Comparison of ENCODE assay signal across 11 cellular contexts in the genomic region with DNA sequence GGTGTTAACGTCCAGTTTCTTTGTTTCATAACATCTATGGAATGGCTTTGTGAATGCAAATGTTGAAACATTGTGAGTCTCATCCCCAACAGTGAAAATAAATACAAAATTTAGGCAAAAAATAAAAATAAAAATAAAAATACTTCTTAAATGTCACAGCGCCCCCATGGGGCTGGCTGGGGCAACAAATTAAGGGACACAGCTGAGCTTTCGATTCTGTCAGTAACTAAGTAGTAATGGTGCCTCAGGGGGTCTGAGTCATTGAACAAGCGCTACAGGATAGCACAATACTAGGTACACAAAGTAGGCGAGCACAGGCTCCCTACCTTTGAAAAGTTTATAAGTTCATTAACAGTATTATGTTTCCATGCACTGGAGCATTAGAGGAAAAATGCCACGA.
DNase-seq lines count a peak whose midpoint lies in the region; ATAC-seq and TF ChIP-seq lines count a peak whose summit lies in the region.
"Had no signal": no experiment of that assay in that cellular context is flagged by ENCODE, and none has a peak within 500 bp of the region (broad histone marks: within the 10 kb centered on the region; RNA-seq: fewer than 3 reads in every experiment).

No MANE protein-coding gene starts in this region.

- ATAC-seq in HG02884 (IDR thresholded peaks at IDR 0.05; ENCODE audit: unreplicated experiment) (no peak), GM18519 (IDR thresholded peaks at IDR 0.05; ENCODE audit: low FRiP score, unreplicated experiment) (no peak), HG02970 (IDR thresholded peaks at IDR 0.05; ENCODE audit: low FRiP score, unreplicated experiment) (no peak), GM21528 (IDR thresholded peaks at IDR 0.05; ENCODE audit: low FRiP score, unreplicated experiment) (no peak)
- ATAC-seq: T-helper 17 cell had no signal

- no peak overlapping the region for H3K4me3 ChIP-seq in AG10803 (ENCODE audit: low read length)

- no peak overlapping the region for H3K27ac Mint-ChIP-seq in brain
- H3K27ac Mint-ChIP-seq: memory B cell, T-helper 17 cell had no signal

- DNase-seq in AG10803 (ENCODE audit: low read depth), result no peak
- peak; percentile 6 for DNase-seq in HK-2 (ENCODE audit: unreplicated experiment)
- peak; percentile 26 for DNase-seq in left kidney (ENCODE audit: low read depth, low spot score)
- DNase-seq: amygdala, T-helper 17 cell had no signal

- H3K36me3 Mint-ChIP-seq in brain, result peaks cover 6% of the 10 kb centered on the region
- H3K36me3 Mint-ChIP-seq: memory B cell had no signal

- peaks cover 12% of the 10 kb centered on the region for H3K4me1 Mint-ChIP-seq in brain
- H3K4me1 Mint-ChIP-seq: memory B cell, T-helper 17 cell had no signal

- H3K4me3 Mint-ChIP-seq in brain, result no peak overlapping the region
- H3K4me3 Mint-ChIP-seq: memory B cell, T-helper 17 cell had no signal

- H3K27me3 Mint-ChIP-seq in brain, result peaks cover 3% of the 10 kb centered on the region
- H3K27me3 Mint-ChIP-seq: memory B cell, T-helper 17 cell had no signal

- peak; percentile 12; the same call in 1 of the 2 replicates for TF ChIP-seq CTCF in AG10803 (conservative IDR thresholded peaks at IDR 0.05; ENCODE audit: low read length)
- TF ChIP-seq CTCF in brain (conservative IDR thresholded peaks at IDR 0.05), result peak; percentile 40 to 67

- peaks cover 0 to 3% (median 0%) of the 10 kb centered on the region in 5 experiments for H3K9me3 Mint-ChIP-seq in brain
